21 cellular contexts compared by ENCODE assay signal in the genomic region with DNA sequence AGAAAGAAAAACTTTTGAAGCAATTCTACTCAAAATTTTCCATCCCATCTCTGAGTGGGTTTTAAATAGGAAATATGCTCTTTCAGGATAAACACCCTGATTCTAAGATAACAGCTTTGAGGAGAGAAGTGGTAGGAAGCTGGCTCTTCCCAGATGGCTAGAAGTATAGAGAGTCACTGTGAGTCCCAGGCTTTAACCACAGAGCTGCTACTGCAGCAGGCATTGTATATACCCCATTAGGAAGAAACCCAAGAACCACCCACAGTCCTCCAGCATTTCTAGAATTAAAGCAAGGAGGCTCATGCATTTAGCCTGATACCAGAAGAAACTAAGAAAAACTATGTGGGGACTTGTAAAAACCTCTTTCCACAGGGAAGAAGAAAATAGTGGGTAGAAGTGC.
DNase-seq lines count a peak whose midpoint lies in the region; ATAC-seq and TF ChIP-seq lines count a peak whose summit lies in the region.
"Had no signal": no experiment of that assay in that cellular context is flagged by ENCODE, and none has a peak within 500 bp of the region (broad histone marks: within the 10 kb centered on the region; RNA-seq: fewer than 3 reads in every experiment).

No MANE protein-coding gene starts in this region.

- POLR2A ChIA-PET in A673 (lab: Charles Lee; ENCODE audit: low non-redundant PET) = no interaction called here
- POLR2A ChIA-PET in CD8-positive, alpha-beta memory T cell (lab: Charles Lee) = no interaction called here

- H3K4me1 Mint-ChIP-seq in endothelial cell (ENCODE audit: unreplicated experiment) = peaks cover 14% of the 10 kb centered on the region
- H3K4me1 Mint-ChIP-seq in CD8-positive, alpha-beta memory T cell = no peaks in the 10 kb centered on the region

- no peak overlapping the region for H3K27ac ChIP-seq in A673 (ENCODE audit: low read depth, low read length, poor library complexity, severe bottlenecking)
- no peak overlapping the region for H3K27ac ChIP-seq in CD8-positive, alpha-beta memory T cell (ENCODE audit: low read depth, low read length)
- no peak overlapping the region for H3K27ac ChIP-seq in spleen
- H3K27ac ChIP-seq: 22Rv1, SJSA1 had no signal

- H3K27me3 Mint-ChIP-seq in endothelial cell (ENCODE audit: unreplicated experiment) = no peaks in the 10 kb centered on the region
- no peaks in the 10 kb centered on the region for H3K27me3 Mint-ChIP-seq in CD8-positive, alpha-beta memory T cell

- H3K36me3 ChIP-seq in A673 (ENCODE audit: insufficient read depth, low read length, poor library complexity, severe bottlenecking) = no peaks in the 10 kb centered on the region
- H3K36me3 ChIP-seq in CD8-positive, alpha-beta memory T cell (ENCODE audit: insufficient read depth, low read length) = no peaks in the 10 kb centered on the region
- H3K36me3 ChIP-seq in spleen = no peaks in the 10 kb centered on the region
- H3K36me3 ChIP-seq: SJSA1 had no signal

- DNase-seq in A673 (ENCODE audit: low spot score) (peak; percentile 66), H4 (ENCODE audit: low spot score) (peak; percentile 10), endothelial cell (ENCODE audit: low spot score) (no peak), middle frontal gyrus (ENCODE audit: extremely low spot score, low spot score) (peak; percentile 33), spleen (no peak)
- no peak for DNase-seq in CD8-positive, alpha-beta memory T cell
- DNase-seq: ACHN, KBM-7, MV-4-11, NCI-H1105, NCI-H146, NCI-H1930, NCI-H2107, NCI-H524, NCI-H748 treated with DMSO at 0.1 percent for 48 hours, Right ventricle myocardium superior, RPMI8226 had no signal

- peaks cover 7% of the 10 kb centered on the region for H3K4me1 ChIP-seq in A673 (ENCODE audit: insufficient read depth, low read length, poor library complexity, severe bottlenecking)
- no peaks in the 10 kb centered on the region for H3K4me1 ChIP-seq in CD8-positive, alpha-beta memory T cell (ENCODE audit: insufficient read depth, low read length)
- H3K4me1 ChIP-seq in spleen = no peaks in the 10 kb centered on the region
- H3K4me1 ChIP-seq: SJSA1 had no signal

- no peaks in the 10 kb centered on the region for H3K9me3 Mint-ChIP-seq in endothelial cell (ENCODE audit: unreplicated experiment)
- peaks cover 6 to 31% (median 8%) of the 10 kb centered on the region in 5 donors for H3K9me3 Mint-ChIP-seq in CD8-positive, alpha-beta memory T cell

- TF ChIP-seq CTCF in A673 (conservative IDR thresholded peaks at IDR 0.05; ENCODE audit: low read depth, low read length) = no peak
- no peak for TF ChIP-seq CTCF in endothelial cell (IDR thresholded peaks at IDR 0.05; ENCODE audit: unreplicated experiment)
- no peak for TF ChIP-seq CTCF in spleen (IDR thresholded peaks at IDR 0.05 in 8 of 11, conservative IDR thresholded peaks at IDR 0.05 in 3 of 11)

- TF ChIP-seq POLR2A in spleen (IDR thresholded peaks at IDR 0.05) = no peak

- no peaks in the 10 kb centered on the region for H3K36me3 Mint-ChIP-seq in endothelial cell (ENCODE audit: low read depth, unreplicated experiment)
- H3K36me3 Mint-ChIP-seq in CD8-positive, alpha-beta memory T cell = no peaks in the 10 kb centered on the region

- ATAC-seq in GM18909 (IDR thresholded peaks at IDR 0.05; ENCODE audit: poor library complexity, unreplicated experiment) (no peak), HG03159 (IDR thresholded peaks at IDR 0.05; ENCODE audit: unreplicated experiment) (no peak)

- H3K27ac Mint-ChIP-seq in endothelial cell (ENCODE audit: unreplicated experiment) = peak overlapping the region; percentile 73
- no peak overlapping the region for H3K27ac Mint-ChIP-seq in CD8-positive, alpha-beta memory T cell

- H3K4me3 Mint-ChIP-seq in endothelial cell (ENCODE audit: unreplicated experiment) = no peak overlapping the region
- H3K4me3 Mint-ChIP-seq in CD8-positive, alpha-beta memory T cell = no peak overlapping the region

- intact Hi-C loops in A673 (cut with micrococcal nuclease; ENCODE audit: unreplicated experiment) = no loop called here
- intact Hi-C loops in spleen (cut with DNase I; ENCODE audit: low total_unique reads) = no loop called here

- H3K4me3 ChIP-seq in A673 (ENCODE audit: low read depth, low read length, poor library complexity, severe bottlenecking) = no peak overlapping the region
- no peak overlapping the region for H3K4me3 ChIP-seq in CD8-positive, alpha-beta memory T cell (ENCODE audit: low read length)
- no peak overlapping the region for H3K4me3 ChIP-seq in spleen
- H3K4me3 ChIP-seq: SJSA1 had no signal

- CTCF ChIA-PET in A673 (lab: Charles Lee) = interaction anchor here (0.5 kb wide), 1 partner anchor 20 kb away, joined by 7 read pairs; no protein-coding TSS in a partner anchor
- CTCF ChIA-PET in CD8-positive, alpha-beta memory T cell (lab: Charles Lee) = no interaction called here

- no peaks in the 10 kb centered on the region for H3K9me3 ChIP-seq in A673 (ENCODE audit: low read depth, low read length, poor library complexity, severe bottlenecking)
- H3K9me3 ChIP-seq in CD8-positive, alpha-beta memory T cell (ENCODE audit: low read length) = no peaks in the 10 kb centered on the region
- no peaks in the 10 kb centered on the region for H3K9me3 ChIP-seq in spleen
- H3K9me3 ChIP-seq: SJSA1 had no signal

- H3K27me3 ChIP-seq in A673 (replicated peaks; ENCODE audit: insufficient read depth, low read depth, low read length, poor library complexity) (no peaks in the 10 kb centered on the region), spleen (replicated peaks in 1 of 7) (no peaks in the 10 kb centered on the region)
- H3K27me3 ChIP-seq in CD8-positive, alpha-beta memory T cell (ENCODE audit: insufficient read depth, low read length, poor library complexity, severe bottlenecking) = no peaks in the 10 kb centered on the region
- H3K27me3 ChIP-seq: SJSA1 had no signal

- BruUV-seq in A673 (replicated peaks; lab: Mats Ljungman, UMichigan) = no TSS peak

Comparison
In these comparisons a context has a peak if more than half of its experiments do, and no peak if none do; other contexts are left out.
1. DNase-seq: peak in A673 (single experiment), H4 (single experiment) and middle frontal gyrus (single experiment); none in endothelial cell (single experiment), CD8-positive, alpha-beta memory T cell (0 of 5) and spleen (single experiment).